In the genomic region with DNA sequence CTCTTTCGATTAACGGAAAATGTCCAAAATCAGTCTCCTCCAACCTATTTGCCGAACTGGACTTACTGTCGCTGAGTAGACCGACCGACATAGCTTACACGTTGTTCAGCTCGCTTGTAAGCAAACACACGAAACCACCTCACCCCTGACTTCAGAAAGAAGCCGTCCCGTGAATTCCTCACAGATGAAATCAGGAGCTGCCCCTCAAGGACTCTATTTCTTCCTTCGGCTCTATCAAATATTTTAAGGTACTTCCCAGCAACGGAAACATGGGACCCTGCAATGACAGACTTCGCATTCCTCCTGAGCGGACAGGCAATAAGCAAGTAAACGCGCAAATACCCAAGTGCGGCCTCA, we compare ENCODE assay signal across 1 cellular context.
TF ChIP-seq lines count a peak whose summit lies in the region.

No MANE protein-coding gene starts in this region.

TF ChIP-seq in HCT116, 20 proteins besides CTCF, POLR2A, EP300 and RAD21:
- TF ChIP-seq, protein P1, sequence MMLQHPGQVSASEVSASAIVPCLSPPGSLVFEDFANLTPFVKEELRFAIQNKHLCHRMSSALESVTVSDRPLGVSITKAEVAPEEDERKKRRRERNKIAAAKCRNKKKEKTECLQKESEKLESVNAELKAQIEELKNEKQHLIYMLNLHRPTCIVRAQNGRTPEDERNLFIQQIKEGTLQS (IDR thresholded peaks at IDR 0.05), result no peak
- no peak for TF ChIP-seq SRF (IDR thresholded peaks at IDR 0.05; ENCODE audit: low read depth)
- TF ChIP-seq ZNF274 (IDR thresholded peaks at IDR 0.05; ENCODE audit: low read depth, low read length), result no peak
- TF ChIP-seq, protein P2, sequence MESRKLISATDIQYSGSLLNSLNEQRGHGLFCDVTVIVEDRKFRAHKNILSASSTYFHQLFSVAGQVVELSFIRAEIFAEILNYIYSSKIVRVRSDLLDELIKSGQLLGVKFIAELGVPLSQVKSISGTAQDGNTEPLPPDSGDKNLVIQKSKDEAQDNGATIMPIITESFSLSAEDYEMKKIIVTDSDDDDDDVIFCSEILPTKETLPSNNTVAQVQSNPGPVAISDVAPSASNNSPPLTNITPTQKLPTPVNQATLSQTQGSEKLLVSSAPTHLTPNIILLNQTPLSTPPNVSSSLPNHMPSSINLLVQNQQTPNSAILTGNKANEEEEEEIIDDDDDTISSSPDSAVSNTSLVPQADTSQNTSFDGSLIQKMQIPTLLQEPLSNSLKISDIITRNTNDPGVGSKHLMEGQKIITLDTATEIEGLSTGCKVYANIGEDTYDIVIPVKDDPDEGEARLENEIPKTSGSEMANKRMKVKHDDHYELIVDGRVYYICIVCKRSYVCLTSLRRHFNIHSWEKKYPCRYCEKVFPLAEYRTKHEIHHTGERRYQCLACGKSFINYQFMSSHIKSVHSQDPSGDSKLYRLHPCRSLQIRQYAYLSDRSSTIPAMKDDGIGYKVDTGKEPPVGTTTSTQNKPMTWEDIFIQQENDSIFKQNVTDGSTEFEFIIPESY (IDR thresholded peaks at IDR 0.05; ENCODE audit: extremely low read depth, insufficient replicate concordance, low read length), result no peak
- no peak for TF ChIP-seq JUND (IDR thresholded peaks at IDR 0.05)
- TF ChIP-seq, protein P3, sequence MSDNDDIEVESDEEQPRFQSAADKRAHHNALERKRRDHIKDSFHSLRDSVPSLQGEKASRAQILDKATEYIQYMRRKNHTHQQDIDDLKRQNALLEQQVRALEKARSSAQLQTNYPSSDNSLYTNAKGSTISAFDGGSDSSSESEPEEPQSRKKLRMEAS (IDR thresholded peaks at IDR 0.05), result no peak
- no peak for TF ChIP-seq ELF1 (IDR thresholded peaks at IDR 0.05; ENCODE audit: borderline replicate concordance, low read depth)
- no peak for TF ChIP-seq EZH2phosphoT487 (IDR thresholded peaks at IDR 0.05; ENCODE audit: borderline replicate concordance)
- TF ChIP-seq FOSL1 (IDR thresholded peaks at IDR 0.05; ENCODE audit: low read depth), result no peak
- no peak for TF ChIP-seq POLR2AphosphoS5 (IDR thresholded peaks at IDR 0.05; ENCODE audit: low read depth, low read length)
- TF ChIP-seq CBX3 (IDR thresholded peaks at IDR 0.05; ENCODE audit: low read depth), result no peak
- no peak for TF ChIP-seq EZH2 (IDR thresholded peaks at IDR 0.05)
- no peak for TF ChIP-seq TCF7L2 (IDR thresholded peaks at IDR 0.05; ENCODE audit: borderline replicate concordance, extremely low read depth, insufficient read depth, insufficient read length)
- TF ChIP-seq CEBPB (IDR thresholded peaks at IDR 0.05; ENCODE audit: low read depth), result no peak
TF ChIP-seq in HCT116: peak in this region for 0.
